Comparison of ENCODE assay signal across 22 cellular contexts in genomic region chr17:81378941-81379511, GRCh38. TPM values are rescaled to one million over a fixed set of nuclear protein-coding genes. Genes with fewer than 3 reads are reported as not detected.
DNase-seq lines count a peak whose midpoint lies in the region; ATAC-seq and TF ChIP-seq lines count a peak whose summit lies in the region.
"Had no signal": no experiment of that assay in that cellular context is flagged by ENCODE, and none has a peak within 500 bp of the region (broad histone marks: within the 10 kb centered on the region; RNA-seq: fewer than 3 reads in every experiment).

No MANE protein-coding gene starts in this region.

- TF ChIP-seq EP300 in ovary (IDR thresholded peaks at IDR 0.05), result no peak

- H3K27me3 ChIP-seq in mucosa of stomach (ENCODE audit: control insufficient read depth, insufficient read depth, low read length) (no peaks in the 10 kb centered on the region), ovary (no peaks in the 10 kb centered on the region), gastrocnemius medialis (no peaks in the 10 kb centered on the region)
- H3K27me3 ChIP-seq: upper lobe of left lung had no signal

- peak overlapping the region; percentile 69 for H3K9ac ChIP-seq in mucosa of stomach (ENCODE audit: low read length)

- in situ Hi-C loops in gastrocnemius medialis (cut with MboI; ENCODE audit: low sequenced_read_pairs in 4 of 4), result no loop called here

- peaks cover 7% of the 10 kb centered on the region for H3K4me1 ChIP-seq in mucosa of stomach (ENCODE audit: control insufficient read depth, insufficient read depth, low read length)
- no peaks in the 10 kb centered on the region for H3K4me1 ChIP-seq in ovary (ENCODE audit: insufficient read depth)
- H3K4me1 ChIP-seq in gastrocnemius medialis, result no peaks in the 10 kb centered on the region
- H3K4me1 ChIP-seq: upper lobe of left lung had no signal

- H3K4me3 ChIP-seq in mucosa of stomach (ENCODE audit: low read length) (no peak overlapping the region), ovary (no peak overlapping the region), gastrocnemius medialis (no peak overlapping the region)
- H3K4me3 ChIP-seq: BLaER1 treated with 17β-estradiol and CSF1 and Interleukin-3, amounts not matched to agents 10 nM and 100 nM; upper lobe of left lung had no signal

- TF ChIP-seq POLR2A in ovary (IDR thresholded peaks at IDR 0.05) (no peak), gastrocnemius medialis (IDR thresholded peaks at IDR 0.05) (no peak)

- CTCF ChIA-PET in RWPE1 (lab: Yijun Ruan, JAX), result no interaction called here

- ATAC-seq in gastrocnemius medialis, result no peak
- ATAC-seq: activated T-cell treated with anti-CD3 and anti-CD28 coated beads, Interleukin-2, amount 50 U/mL, for 72 hours; naive thymus-derived CD8-positive, alpha-beta T cell had no signal

- H3K36me3 Mint-ChIP-seq in T-helper 2 cell treated with Interferon-gamma antibody and Interleukin-4, amounts not matched to agents 5 μg/mL and 100 μg/mL, for 36 hours (ENCODE audit: low read depth), result no peaks in the 10 kb centered on the region
- H3K36me3 Mint-ChIP-seq in HFFc6 (ENCODE audit: low read depth), result no peaks in the 10 kb centered on the region
- H3K36me3 Mint-ChIP-seq: naive thymus-derived CD8-positive, alpha-beta T cell had no signal

- POLR2A ChIA-PET in RWPE1 (lab: Yijun Ruan, JAX; ENCODE audit: low non-redundant PET), result no interaction called here

- TF ChIP-seq CTCF in C4-2B (conservative IDR thresholded peaks at IDR 0.05) (no peak), RWPE1 (conservative IDR thresholded peaks at IDR 0.05; ENCODE audit: low read depth) (no peak), ovary (IDR thresholded peaks at IDR 0.05) (no peak), gastrocnemius medialis (IDR thresholded peaks at IDR 0.05 in 4 of 5, conservative IDR thresholded peaks at IDR 0.05 in 1 of 5) (no peak), HFFc6 (IDR thresholded peaks at IDR 0.05) (no peak)

- DNase-seq in RWPE1 (ENCODE audit: low spot score) (no peak), epithelial cell of prostate (ENCODE audit: low read depth, low spot score) (no peak), ovary (no peak), gastrocnemius medialis (no peak), HFFc6 (no peak)
- DNase-seq in T-helper 2 cell treated with Interferon-gamma antibody and Interleukin-4, amounts not matched to agents 5 μg/mL and 100 μg/mL, for 36 hours (ENCODE audit: low spot score), result no peak
- DNase-seq: activated CD4-positive, alpha-beta T cell treated with anti-CD3 and anti-CD28 coated beads for 1 hour; activated naive CD4-positive, alpha-beta T cell treated with anti-CD3 and anti-CD28 coated beads for 36 hours; activated T-cell treated with anti-CD3 and anti-CD28 coated beads, Interleukin-2, amount 50 U/mL, for 72 hours; amygdala; caudate nucleus; erythroblast; mesendoderm; NCI-H1417; stimulated activated CD4-positive, alpha-beta T cell treated with anti-CD3 and anti-CD28 coated beads, Interleukin-4, amount 100 ng/mL, for 1 hour; stimulated activated naive CD4-positive, alpha-beta T cell treated with Interleukin-2 at 50 U/mL for 16 hours; SW 1271 had no signal

- H3K9me3 Mint-ChIP-seq in T-helper 2 cell treated with Interferon-gamma antibody and Interleukin-4, amounts not matched to agents 5 μg/mL and 100 μg/mL, for 36 hours, result no peaks in the 10 kb centered on the region
- no peaks in the 10 kb centered on the region for H3K9me3 Mint-ChIP-seq in HFFc6
- H3K9me3 Mint-ChIP-seq: activated naive CD4-positive, alpha-beta T cell treated with anti-CD3 and anti-CD28 coated beads for 36 hours; activated T-cell treated with anti-CD3 and anti-CD28 coated beads, Interleukin-2, amount 50 U/mL, for 72 hours; naive thymus-derived CD8-positive, alpha-beta T cell had no signal

- H3K36me3 ChIP-seq in mucosa of stomach (ENCODE audit: control insufficient read depth, insufficient read depth, low read length), result no peaks in the 10 kb centered on the region
- H3K36me3 ChIP-seq in ovary, result no peaks in the 10 kb centered on the region
- no peaks in the 10 kb centered on the region for H3K36me3 ChIP-seq in gastrocnemius medialis
- H3K36me3 ChIP-seq: BLaER1 treated with 17β-estradiol and CSF1 and Interleukin-3, amounts not matched to agents 10 nM and 100 nM; upper lobe of left lung had no signal

- no peak overlapping the region for H3K27ac Mint-ChIP-seq in T-helper 2 cell treated with Interferon-gamma antibody and Interleukin-4, amounts not matched to agents 5 μg/mL and 100 μg/mL, for 36 hours
- no peak overlapping the region for H3K27ac Mint-ChIP-seq in HFFc6
- H3K27ac Mint-ChIP-seq: activated naive CD4-positive, alpha-beta T cell treated with anti-CD3 and anti-CD28 coated beads for 36 hours; activated T-cell treated with anti-CD3 and anti-CD28 coated beads, Interleukin-2, amount 50 U/mL, for 72 hours; naive thymus-derived CD8-positive, alpha-beta T cell had no signal

- H3K27ac ChIP-seq in C4-2B (peak overlapping the region; percentile 65), RWPE1 (peak overlapping the region; percentile 36), epithelial cell of prostate (peak overlapping the region; percentile 28), ovary (no peak overlapping the region), gastrocnemius medialis (no peak overlapping the region)
- H3K27ac ChIP-seq: BLaER1 treated with 17β-estradiol and CSF1 and Interleukin-3, amounts not matched to agents 10 nM and 100 nM; upper lobe of left lung had no signal

- no peaks in the 10 kb centered on the region for H3K4me1 Mint-ChIP-seq in T-helper 2 cell treated with Interferon-gamma antibody and Interleukin-4, amounts not matched to agents 5 μg/mL and 100 μg/mL, for 36 hours (ENCODE audit: low read depth)
- H3K4me1 Mint-ChIP-seq in HFFc6 (ENCODE audit: low read depth), result no peaks in the 10 kb centered on the region

- intact Hi-C loops in ovary (cut with DNase I) (no loop called here), gastrocnemius medialis (cut with DNase I; ENCODE audit: low total_unique reads) (no loop called here)

- H3K9me3 ChIP-seq in mucosa of stomach (ENCODE audit: control insufficient read depth, low read length) (no peaks in the 10 kb centered on the region), ovary (no peaks in the 10 kb centered on the region), gastrocnemius medialis (no peaks in the 10 kb centered on the region)
- H3K9me3 ChIP-seq: upper lobe of left lung had no signal

- H3K4me3 Mint-ChIP-seq in T-helper 2 cell treated with Interferon-gamma antibody and Interleukin-4, amounts not matched to agents 5 μg/mL and 100 μg/mL, for 36 hours, result no peak overlapping the region
- H3K4me3 Mint-ChIP-seq in HFFc6, result no peak overlapping the region
- H3K4me3 Mint-ChIP-seq: activated naive CD4-positive, alpha-beta T cell treated with anti-CD3 and anti-CD28 coated beads for 36 hours; activated T-cell treated with anti-CD3 and anti-CD28 coated beads, Interleukin-2, amount 50 U/mL, for 72 hours; naive thymus-derived CD8-positive, alpha-beta T cell had no signal

- WGBS in ovary, 3 donors, result 80 to 90% (median 84%) methylated on average over 10 to 11 of the region's 11 CpGs

- no peaks in the 10 kb centered on the region for H3K27me3 Mint-ChIP-seq in T-helper 2 cell treated with Interferon-gamma antibody and Interleukin-4, amounts not matched to agents 5 μg/mL and 100 μg/mL, for 36 hours (ENCODE audit: low read depth)
- peaks cover 2% of the 10 kb centered on the region for H3K27me3 Mint-ChIP-seq in HFFc6 (ENCODE audit: insufficient read depth)

RNA-seq across cellular contexts. Expression of gene BAHCC1, which starts 16.2 kb away (rescaled TPM):
- 10 to 100 TPM in 6 of 7 donors, 1 to 10 TPM in 1; 7.6 to 31.9 (median 24.2) TPM for total RNA-seq in ovary
- polyA plus RNA-seq in ovary, result 10 to 100 TPM in 1 of 2 donors, 1 to 10 TPM in 1; 1.9 to 16.0 TPM
- total RNA-seq in gastrocnemius medialis, result 1 to 10 TPM; 2.5 to 8.4 (median 5.8) TPM
- total RNA-seq in HFFc6 (2021; fragmentation: NEBNext Ultra II Directional; extraction: Animal tissue kit (Norgen Biotek cat#: 25700)), result 1 to 10 TPM; 7.3 to 9.7 (median 8.3) TPM
- total RNA-seq: naive thymus-derived CD8-positive, alpha-beta T cell had no signal
- polyA plus RNA-seq: naive thymus-derived CD8-positive, alpha-beta T cell had no signal

Comparison
In these comparisons a context has a peak if more than half of its experiments do, and no peak if none do; other contexts are left out.
1. H3K27ac ChIP-seq: peak in C4-2B (single experiment), RWPE1 (single experiment) and epithelial cell of prostate (single experiment); none in ovary (0 of 2) and gastrocnemius medialis (0 of 4).